Comparison of ENCODE assay signal across 26 cellular contexts in genomic region chr11:129910360-129910759, GRCh38.
"Had no signal": no experiment of that assay in that cellular context is flagged by ENCODE, and none has a peak within 500 bp of the region (broad histone marks: within the 10 kb centered on the region; RNA-seq: fewer than 3 reads in every experiment).

No MANE protein-coding gene starts in this region.

- H3K4me1 ChIP-seq: testis had no signal

- H3K4me3 ChIP-seq: heart right ventricle, smooth muscle cell, testis, upper lobe of left lung had no signal

- H3K4me2 ChIP-seq: smooth muscle cell had no signal

- H3K27ac ChIP-seq: heart right ventricle, testis, upper lobe of left lung, WERI-Rb-1 had no signal

- H3K27me3 ChIP-seq: heart right ventricle, testis, upper lobe of left lung had no signal

- H3K9me3 ChIP-seq: heart right ventricle, testis, upper lobe of left lung had no signal

- H3K27ac Mint-ChIP-seq: activated CD8-positive, alpha-beta T cell treated with anti-CD3 and anti-CD28 coated beads, Interleukin-2, amount 10 ng/mL, durations not matched to agents 7 days and 5 days; activated naive CD8-positive, alpha-beta T cell treated with anti-CD3 and anti-CD28 coated beads, Interleukin-2, amount 50 U/mL, for 24 hours; activated T-helper 1 cell treated with anti-CD3 and anti-CD28 coated beads, Interleukin-12 subunit alpha, Interleukin-12 subunit beta, Interleukin-2, Interleukin-4 antibody, amounts not matched to agents 30 ng/mL and 10 ng/mL and 1 ng/mL, durations not matched to agents 14 hours and 24 hours and 36 hours; immature natural killer cell; nephron; stimulated activated naive B cell treated with anti-CD40 and anti-IgM and Interleukin-4, amounts not matched to agents 10 μg/mL and 1 μg/mL and 100 μg/mL, for 72 hours; T-cell; T-helper 2 cell treated with Interferon-gamma antibody and Interleukin-4, amounts not matched to agents 5 μg/mL and 100 μg/mL, for 36 hours had no signal

- H3K4me3 Mint-ChIP-seq: activated CD8-positive, alpha-beta T cell treated with anti-CD3 and anti-CD28 coated beads, Interleukin-2, amount 10 ng/mL, durations not matched to agents 7 days and 5 days; activated naive CD8-positive, alpha-beta T cell treated with anti-CD3 and anti-CD28 coated beads, Interleukin-2, amount 50 U/mL, for 24 hours; activated T-helper 1 cell treated with anti-CD3 and anti-CD28 coated beads, Interleukin-12 subunit alpha, Interleukin-12 subunit beta, Interleukin-2, Interleukin-4 antibody, amounts not matched to agents 30 ng/mL and 10 ng/mL and 1 ng/mL, durations not matched to agents 14 hours and 24 hours and 36 hours; immature natural killer cell; nephron; stimulated activated naive B cell treated with anti-CD40 and anti-IgM and Interleukin-4, amounts not matched to agents 10 μg/mL and 1 μg/mL and 100 μg/mL, for 72 hours; T-cell; T-helper 2 cell treated with Interferon-gamma antibody and Interleukin-4, amounts not matched to agents 5 μg/mL and 100 μg/mL, for 36 hours had no signal

- H3K27me3 Mint-ChIP-seq: activated naive CD8-positive, alpha-beta T cell treated with anti-CD3 and anti-CD28 coated beads, Interleukin-2, amount 50 U/mL, for 24 hours; stimulated activated naive B cell treated with anti-CD40 and anti-IgM and Interleukin-4, amounts not matched to agents 10 μg/mL and 1 μg/mL and 100 μg/mL, for 72 hours; T-cell had no signal

- DNase-seq: activated CD4-positive, alpha-beta T cell treated with anti-CD3 and anti-CD28 coated beads for 1 hour; activated CD4-positive, alpha-beta T cell treated with anti-CD3 and anti-CD28 coated beads, Interleukin-2, amount 50 U/mL, for 1 hour; activated CD8-positive, alpha-beta T cell treated with anti-CD3 and anti-CD28 coated beads, Interleukin-2, amount 10 ng/mL, durations not matched to agents 7 days and 5 days; activated gamma-delta T cell; activated naive CD4-positive, alpha-beta T cell treated with anti-CD3 and anti-CD28 coated beads, Interleukin-2, amount 50 U/mL, for 16 hours; activated naive CD8-positive, alpha-beta T cell treated with anti-CD3 and anti-CD28 coated beads, Interleukin-2, amount 50 U/mL, for 24 hours; cerebellar nuclear complex; cortex of kidney; erythroblast; foreskin fibroblast; heart right ventricle; immature natural killer cell; left ventricle myocardium superior; nucleus accumbens; posterior cingulate gyrus; stimulated activated CD4-positive, alpha-beta T cell treated with anti-CD3 and anti-CD28 coated beads, Interleukin-15, amount 100 ng/mL, for 24 hours; stimulated activated naive B cell treated with anti-CD40 and anti-IgM and Interleukin-4, amounts not matched to agents 10 μg/mL and 1 μg/mL and 100 μg/mL, for 72 hours; T-cell; testis; upper lobe of left lung; WERI-Rb-1 had no signal

- H3K4me1 Mint-ChIP-seq: immature natural killer cell, nephron had no signal

- ATAC-seq: activated CD8-positive, alpha-beta T cell treated with anti-CD3 and anti-CD28 coated beads, Interleukin-2, amount 10 ng/mL, durations not matched to agents 7 days and 5 days; activated naive CD8-positive, alpha-beta T cell treated with anti-CD3 and anti-CD28 coated beads, Interleukin-2, amount 50 U/mL, for 24 hours; heart right ventricle; left ventricle myocardium superior; sciatic nerve; stimulated activated naive B cell treated with anti-CD40 and anti-IgM and Interleukin-4, amounts not matched to agents 10 μg/mL and 1 μg/mL and 100 μg/mL, for 72 hours; T-cell had no signal

- H3K9me3 Mint-ChIP-seq: activated naive CD8-positive, alpha-beta T cell treated with anti-CD3 and anti-CD28 coated beads, Interleukin-2, amount 50 U/mL, for 24 hours; activated T-helper 1 cell treated with anti-CD3 and anti-CD28 coated beads, Interleukin-12 subunit alpha, Interleukin-12 subunit beta, Interleukin-2, Interleukin-4 antibody, amounts not matched to agents 30 ng/mL and 10 ng/mL and 1 ng/mL, durations not matched to agents 14 hours and 24 hours and 36 hours; nephron; stimulated activated naive B cell treated with anti-CD40 and anti-IgM and Interleukin-4, amounts not matched to agents 10 μg/mL and 1 μg/mL and 100 μg/mL, for 72 hours; T-cell; T-helper 2 cell treated with Interferon-gamma antibody and Interleukin-4, amounts not matched to agents 5 μg/mL and 100 μg/mL, for 36 hours had no signal
